In genomic region chr4:113080050-113080449, GRCh38 we compare ENCODE assay signal across 13 cellular contexts. TPM values are rescaled to one million over a fixed set of nuclear protein-coding genes. Genes with fewer than 3 reads are reported as not detected.
DNase-seq lines count a peak whose midpoint lies in the region; ATAC-seq and TF ChIP-seq lines count a peak whose summit lies in the region.
"Had no signal": no experiment of that assay in that cellular context is flagged by ENCODE, and none has a peak within 500 bp of the region (broad histone marks: within the 10 kb centered on the region; RNA-seq: fewer than 3 reads in every experiment).

No MANE protein-coding gene starts in this region.

- no peak overlapping the region for H3K27ac Mint-ChIP-seq in MCF 10A (ENCODE audit: low read depth, unreplicated experiment)
- H3K27ac Mint-ChIP-seq in naive thymus-derived CD8-positive, alpha-beta T cell: no peak overlapping the region
- H3K27ac Mint-ChIP-seq: natural killer cell treated with Interleukin-12 subunit alpha and Interleukin-12 subunit beta and Interleukin-15 and Interleukin-18, amount 100 ng/mL, for 72 hours; T-cell had no signal

- H3K4me3 ChIP-seq in breast epithelium: no peak overlapping the region
- no peak overlapping the region for H3K4me3 ChIP-seq in fibroblast of the aortic adventitia (ENCODE audit: low read depth, low read length)
- H3K4me3 ChIP-seq: cardiac muscle cell had no signal

- TF ChIP-seq CTCF in MCF 10A (IDR thresholded peaks at IDR 0.05; ENCODE audit: unreplicated experiment) (no peak), breast epithelium (IDR thresholded peaks at IDR 0.05) (no peak), fibroblast of the aortic adventitia (IDR thresholded peaks at IDR 0.05; ENCODE audit: insufficient read depth, low read length) (no peak)

- no peak overlapping the region for H3K27ac ChIP-seq in breast epithelium
- H3K27ac ChIP-seq: cardiac muscle cell had no signal

- H3K27me3 Mint-ChIP-seq in MCF 10A (ENCODE audit: insufficient read depth, unreplicated experiment): no peaks in the 10 kb centered on the region
- no peaks in the 10 kb centered on the region for H3K27me3 Mint-ChIP-seq in naive thymus-derived CD8-positive, alpha-beta T cell
- H3K27me3 Mint-ChIP-seq: natural killer cell treated with Interleukin-12 subunit alpha and Interleukin-12 subunit beta and Interleukin-15 and Interleukin-18, amount 100 ng/mL, for 72 hours had no signal

- H3K36me3 ChIP-seq in breast epithelium: no peaks in the 10 kb centered on the region
- H3K36me3 ChIP-seq: cardiac muscle cell had no signal

- no peaks in the 10 kb centered on the region for H3K9me3 ChIP-seq in breast epithelium

- TF ChIP-seq POLR2A in breast epithelium (IDR thresholded peaks at IDR 0.05): no peak

- no TSS peak for BruUV-seq in MCF 10A (replicated peaks; lab: Mats Ljungman, UMichigan)

- H3K4me1 Mint-ChIP-seq in MCF 10A (ENCODE audit: insufficient read depth, unreplicated experiment): no peaks in the 10 kb centered on the region
- H3K4me1 Mint-ChIP-seq in naive thymus-derived CD8-positive, alpha-beta T cell: no peaks in the 10 kb centered on the region
- H3K4me1 Mint-ChIP-seq: T-cell had no signal

- H3K4me1 ChIP-seq in breast epithelium: no peaks in the 10 kb centered on the region

- intact Hi-C loops in MCF 10A (cut with micrococcal nuclease) (no loop called here), breast epithelium (cut with DNase I; ENCODE audit: low total_unique reads) (no loop called here), Right ventricle myocardium superior (cut with DNase I) (no loop called here)

- POLR2A ChIA-PET in MCF 10A (lab: Yijun Ruan, JAX): no interaction called here
- POLR2A ChIA-PET in naive thymus-derived CD8-positive, alpha-beta T cell (lab: Charles Lee): no interaction called here

- H3K9me3 Mint-ChIP-seq in MCF 10A (ENCODE audit: unreplicated experiment): no peaks in the 10 kb centered on the region
- H3K9me3 Mint-ChIP-seq in naive thymus-derived CD8-positive, alpha-beta T cell: peaks cover 0 to 2% (median 0%) of the 10 kb centered on the region in 9 donors
- H3K9me3 Mint-ChIP-seq: natural killer cell treated with Interleukin-12 subunit alpha and Interleukin-12 subunit beta and Interleukin-15 and Interleukin-18, amount 100 ng/mL, for 72 hours; T-cell had no signal

- H3K36me3 Mint-ChIP-seq in MCF 10A (ENCODE audit: insufficient read depth, unreplicated experiment): no peaks in the 10 kb centered on the region
- H3K36me3 Mint-ChIP-seq in naive thymus-derived CD8-positive, alpha-beta T cell: no peaks in the 10 kb centered on the region
- H3K36me3 Mint-ChIP-seq: natural killer cell treated with Interleukin-12 subunit alpha and Interleukin-12 subunit beta and Interleukin-15 and Interleukin-18, amount 100 ng/mL, for 72 hours; T-cell had no signal

- H3K4me3 Mint-ChIP-seq in MCF 10A (ENCODE audit: unreplicated experiment): no peak overlapping the region
- no peak overlapping the region for H3K4me3 Mint-ChIP-seq in naive thymus-derived CD8-positive, alpha-beta T cell
- H3K4me3 Mint-ChIP-seq: natural killer cell treated with Interleukin-12 subunit alpha and Interleukin-12 subunit beta and Interleukin-15 and Interleukin-18, amount 100 ng/mL, for 72 hours; T-cell had no signal

- CTCF ChIA-PET in MCF 10A (lab: Yijun Ruan, JAX): no interaction called here

- no peaks in the 10 kb centered on the region for H3K27me3 ChIP-seq in breast epithelium
- H3K27me3 ChIP-seq: cardiac muscle cell had no signal

- no peak for ATAC-seq in Right ventricle myocardium superior (ENCODE audit: poor library complexity)
- ATAC-seq in naive thymus-derived CD8-positive, alpha-beta T cell: no peak
- ATAC-seq: natural killer cell treated with Interleukin-12 subunit alpha and Interleukin-12 subunit beta and Interleukin-15 and Interleukin-18, amount 100 ng/mL, for 72 hours; T-cell had no signal

- DNase-seq in MCF 10A (ENCODE audit: unreplicated experiment) (peak; percentile 36), breast epithelium (ENCODE audit: low spot score in 2 of 2) (no peak), M059J (ENCODE audit: low read depth) (peak; percentile 24), fibroblast of the aortic adventitia (ENCODE audit: low read depth) (peak; percentile 24), inferior parietal cortex (ENCODE audit: extremely low spot score) (no peak), Right ventricle myocardium superior (no peak)
- DNase-seq in naive thymus-derived CD8-positive, alpha-beta T cell: no peak
- DNase-seq in activated CD4-positive, alpha-beta T cell treated with anti-CD3 and anti-CD28 coated beads for 48 hours: no peak
- DNase-seq: NCI-H446 treated with DMSO at 0.1 percent for 48 hours, T-cell, trophoblast cell had no signal

RNA-seq across cellular contexts. Expression of gene ANK2, which starts 30.6 kb away (rescaled TPM):
- total RNA-seq in MCF 10A (2022): 37.4 and 41.2 TPM in 2 replicates
- 100 to 1,000 TPM in 1 of 3 donors, 10 to 100 TPM in 2; 22.0 to 145 (median 36.7) TPM for total RNA-seq in breast epithelium
- total RNA-seq in M059J (2014; rRNA removed; shearing (Covaris generic)): 0.27 TPM in 2 replicates
- total RNA-seq in fibroblast of the aortic adventitia (ENCODE audit: low replicate concordance): 190 and 200 TPM in 2 replicates
- total RNA-seq in Right ventricle myocardium superior: 289 TPM
- total RNA-seq in naive thymus-derived CD8-positive, alpha-beta T cell: not detected
- polyA plus RNA-seq in naive thymus-derived CD8-positive, alpha-beta T cell: not detected

Comparison
In these comparisons a context has a peak if more than half of its experiments do, and no peak if none do; other contexts are left out.
1. DNase-seq: peak in MCF 10A (single experiment), M059J (single experiment) and fibroblast of the aortic adventitia (single experiment); none in breast epithelium (0 of 2), inferior parietal cortex (single experiment), Right ventricle myocardium superior (single experiment), naive thymus-derived CD8-positive, alpha-beta T cell (0 of 10) and activated CD4-positive, alpha-beta T cell treated with anti-CD3 and anti-CD28 coated beads for 48 hours (single experiment).
2. RNA of gene ANK2, which starts 30.6 kb away (total RNA-seq): 289 TPM in Right ventricle myocardium superior (single experiment), 190 to 200 TPM in fibroblast of the aortic adventitia, 37.4 to 41.2 TPM in MCF 10A and 22.0 to 145 TPM in breast epithelium; 0.27 TPM in M059J and not detected in naive thymus-derived CD8-positive, alpha-beta T cell; every median in the first group is over 10 times any median in the second.